In the genomic region with DNA sequence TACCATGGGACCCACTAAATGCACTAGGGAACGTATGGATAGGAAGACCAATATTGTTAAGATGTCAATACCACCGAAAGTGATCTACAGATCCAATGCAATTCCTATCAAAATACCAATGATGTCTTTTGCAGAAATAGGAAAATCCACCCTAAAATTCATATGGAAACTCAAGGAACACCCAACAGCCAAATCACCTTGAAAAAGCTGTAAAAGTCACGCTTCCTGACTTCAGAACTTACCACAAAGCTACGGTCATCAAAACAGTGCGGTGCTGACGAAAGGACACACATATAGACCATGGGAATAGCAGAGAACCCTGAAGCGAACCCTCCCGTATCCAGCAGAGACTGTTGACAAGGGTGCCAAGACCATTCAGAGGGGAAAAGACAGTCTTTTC, we compare ENCODE assay signal across 22 cellular contexts. TPM values are rescaled to one million over a fixed set of nuclear protein-coding genes. Genes with fewer than 3 reads are reported as not detected.
DNase-seq lines count a peak whose midpoint lies in the region; ATAC-seq, FAIRE-seq and TF ChIP-seq lines count a peak whose summit lies in the region.
"Had no signal": no experiment of that assay in that cellular context is flagged by ENCODE, and none has a peak within 500 bp of the region (broad histone marks: within the 10 kb centered on the region; RNA-seq: fewer than 3 reads in every experiment).

No MANE protein-coding gene starts in this region.

- H4K20me1 ChIP-seq in OCI-LY7 (ENCODE audit: insufficient read depth, low read length) (peaks cover 18% of the 10 kb centered on the region), GM12878 (ENCODE audit: control insufficient read depth, insufficient read depth) (peaks cover 7% of the 10 kb centered on the region; the same call in 1 of the 2 replicates)

- peak overlapping the region; percentile 27 for H3K27ac Mint-ChIP-seq in activated T-cell treated with anti-CD3 and anti-CD28 coated beads, Interleukin-2, amount 50 U/mL, for 72 hours
- peak overlapping the region; percentile 55 for H3K27ac Mint-ChIP-seq in natural killer cell treated with Interleukin-12 subunit alpha and Interleukin-12 subunit beta and Interleukin-15 and Interleukin-18, amount 100 ng/mL, for 72 hours
- H3K27ac Mint-ChIP-seq: mesothelial cell of epicardium had no signal

- in situ Hi-C loops in GM12878 (cut with MboI), result no loop called here

- no peak for TF ChIP-seq CTCF in OCI-LY7 (conservative IDR thresholded peaks at IDR 0.05; ENCODE audit: low read length)
- no peak for TF ChIP-seq CTCF in GM12878 (IDR thresholded peaks at IDR 0.05 in 2 of 3, conservative IDR thresholded peaks at IDR 0.05 in 1 of 3; ENCODE audit: control insufficient read depth in 2 of 3, extremely low read depth in 1 of 3, insufficient read depth in 1 of 3, low read depth in 3 of 3, low read length in 3 of 3)

- no peak overlapping the region for H3K9ac ChIP-seq in GM12878 (ENCODE audit: control insufficient read depth, insufficient read depth, low read length)

- no peaks in the 10 kb centered on the region for H3K27me3 ChIP-seq in GM12878 (replicated peaks in 1 of 2; ENCODE audit: control insufficient read depth in 2 of 2, insufficient read depth in 2 of 2, low read length in 1 of 2)
- H3K27me3 ChIP-seq: pancreas, Peyer's patch, testis had no signal

- intact Hi-C loops in OCI-LY7 (cut with micrococcal nuclease; ENCODE audit: unreplicated experiment) (no loop called here), GM12878 (cut with micrococcal nuclease; ENCODE audit: unreplicated experiment) (no loop called here)

- H3K79me2 ChIP-seq in OCI-LY7 (ENCODE audit: insufficient read depth, low read depth, low read length) (peaks cover 62% of the 10 kb centered on the region), GM12878 (ENCODE audit: control insufficient read depth, insufficient read depth, low read length) (peaks cover 72% of the 10 kb centered on the region)

- H3K4me1 ChIP-seq in OCI-LY7 (ENCODE audit: insufficient read depth, low read length, poor library complexity, severe bottlenecking), result no peaks in the 10 kb centered on the region
- peaks cover 5% of the 10 kb centered on the region for H3K4me1 ChIP-seq in GM12878 (ENCODE audit: control insufficient read depth, insufficient read depth, low read length)

- H3K4me3 ChIP-seq in OCI-LY7 (ENCODE audit: low read depth, low read length, poor library complexity, severe bottlenecking) (no peak overlapping the region), GM12878 (no peak overlapping the region)
- H3K4me3 ChIP-seq: pancreas, Peyer's patch, testis had no signal

- 98% methylated on average over 8 of the region's 8 CpGs for WGBS in GM12878 (ENCODE audit: insufficient coverage, insufficient replicate concordance, low lambda C conversion rate, missing lambda C conversion rate)

- BruUV-seq in OCI-LY7 (replicated peaks; lab: Mats Ljungman, UMichigan) (TSS peak; percentile 42), GM12878 (replicated peaks; lab: Mats Ljungman, UMichigan) (no TSS peak)

- H2AFZ ChIP-seq in OCI-LY7 (ENCODE audit: low read length) (no peak overlapping the region), GM12878 (ENCODE audit: control insufficient read depth, low read depth, low read length) (no peak overlapping the region)

- no peak for TF ChIP-seq RAD21 in GM12878 (IDR thresholded peaks at IDR 0.05; ENCODE audit: insufficient read depth, low read depth, low read length)

- peaks cover 14 to 22% of the 10 kb centered on the region in 2 donors for H3K36me3 Mint-ChIP-seq in activated T-cell treated with anti-CD3 and anti-CD28 coated beads, Interleukin-2, amount 50 U/mL, for 72 hours (ENCODE audit: insufficient read depth in 2 of 2)
- H3K36me3 Mint-ChIP-seq in activated T-cell treated with anti-CD3 and anti-CD28 coated beads, Interleukin-2, amount 50 U/mL, for 4 hours (ENCODE audit: insufficient read depth), result peaks cover 17% of the 10 kb centered on the region
- no peaks in the 10 kb centered on the region for H3K36me3 Mint-ChIP-seq in natural killer cell treated with Interleukin-12 subunit alpha and Interleukin-12 subunit beta and Interleukin-15 and Interleukin-18, amount 100 ng/mL, for 72 hours

- TF ChIP-seq EP300 in GM12878 (IDR thresholded peaks at IDR 0.05; ENCODE audit: borderline replicate concordance in 1 of 2, control insufficient read depth in 1 of 2, low read depth in 2 of 2, low read length in 2 of 2), result no peak

- H3K4me1 Mint-ChIP-seq in activated T-cell treated with anti-CD3 and anti-CD28 coated beads, Interleukin-2, amount 50 U/mL, for 72 hours (ENCODE audit: low read depth), result peaks cover 64% of the 10 kb centered on the region
- peaks cover 63% of the 10 kb centered on the region for H3K4me1 Mint-ChIP-seq in activated T-cell treated with anti-CD3 and anti-CD28 coated beads, Interleukin-2, amount 50 U/mL, for 4 hours (ENCODE audit: low read depth)
- H3K4me1 Mint-ChIP-seq in natural killer cell treated with Interleukin-12 subunit alpha and Interleukin-12 subunit beta and Interleukin-15 and Interleukin-18, amount 100 ng/mL, for 72 hours (ENCODE audit: low read depth in 2 of 2), result peaks cover 56 to 65% of the 10 kb centered on the region in 2 donors

- RAD21 ChIA-PET in GM12878 (lab: Charles Lee; ENCODE audit: unreplicated experiment), result no interaction called here

- CTCF ChIA-PET in OCI-LY7 (lab: Charles Lee; ENCODE audit: unreplicated experiment), result no interaction called here
- CTCF ChIA-PET in GM12878 (lab: Yijun Ruan, JAX), result no interaction called here

- H3K27ac ChIP-seq in OCI-LY7 (ENCODE audit: low read depth, low read length, poor library complexity, severe bottlenecking), result no peak overlapping the region
- no peak overlapping the region for H3K27ac ChIP-seq in GM12878 (ENCODE audit: control insufficient read depth, insufficient read depth)
- H3K27ac ChIP-seq: pancreas, Peyer's patch, testis had no signal

- peak overlapping the region in 1 of 2 donors; percentile 63 for H3K4me3 Mint-ChIP-seq in activated T-cell treated with anti-CD3 and anti-CD28 coated beads, Interleukin-2, amount 50 U/mL, for 72 hours
- H3K4me3 Mint-ChIP-seq in activated T-cell treated with anti-CD3 and anti-CD28 coated beads, Interleukin-2, amount 50 U/mL, for 4 hours, result no peak overlapping the region
- peak overlapping the region; percentile 55 for H3K4me3 Mint-ChIP-seq in natural killer cell treated with Interleukin-12 subunit alpha and Interleukin-12 subunit beta and Interleukin-15 and Interleukin-18, amount 100 ng/mL, for 72 hours
- H3K4me3 Mint-ChIP-seq: mesothelial cell of epicardium had no signal

- H3K9me2 ChIP-seq in OCI-LY7 (ENCODE audit: insufficient read depth, low read length), result no peaks in the 10 kb centered on the region

- no peaks in the 10 kb centered on the region for H3K9me3 Mint-ChIP-seq in activated T-cell treated with anti-CD3 and anti-CD28 coated beads, Interleukin-2, amount 50 U/mL, for 72 hours
- H3K9me3 Mint-ChIP-seq in activated T-cell treated with anti-CD3 and anti-CD28 coated beads, Interleukin-2, amount 50 U/mL, for 4 hours, result no peaks in the 10 kb centered on the region
- no peaks in the 10 kb centered on the region for H3K9me3 Mint-ChIP-seq in natural killer cell treated with Interleukin-12 subunit alpha and Interleukin-12 subunit beta and Interleukin-15 and Interleukin-18, amount 100 ng/mL, for 72 hours

- no peaks in the 10 kb centered on the region for H3K27me3 Mint-ChIP-seq in activated T-cell treated with anti-CD3 and anti-CD28 coated beads, Interleukin-2, amount 50 U/mL, for 72 hours (ENCODE audit: low read depth)
- no peaks in the 10 kb centered on the region for H3K27me3 Mint-ChIP-seq in activated T-cell treated with anti-CD3 and anti-CD28 coated beads, Interleukin-2, amount 50 U/mL, for 4 hours (ENCODE audit: low read depth)
- no peaks in the 10 kb centered on the region for H3K27me3 Mint-ChIP-seq in natural killer cell treated with Interleukin-12 subunit alpha and Interleukin-12 subunit beta and Interleukin-15 and Interleukin-18, amount 100 ng/mL, for 72 hours

- H3K9me3 ChIP-seq in OCI-LY7 (ENCODE audit: low read length) (no peaks in the 10 kb centered on the region), GM12878 (replicated peaks; ENCODE audit: control insufficient read depth, insufficient read depth, low read length) (no peaks in the 10 kb centered on the region; the same call in 2 of the 3 replicates)
- H3K9me3 ChIP-seq: pancreas, Peyer's patch, testis had no signal

- SMC1A ChIA-PET in GM12878 (lab: Charles Lee; ENCODE audit: uncharacterized antibody, unreplicated experiment), result no interaction called here

- no peak for FAIRE-seq in GM12878 (lab: Jason Lieb, UNC)
- FAIRE-seq: colon, GM12891, H1, pancreas had no signal

- H3K36me3 ChIP-seq in OCI-LY7 (ENCODE audit: insufficient read depth, low read length) (peaks cover 62% of the 10 kb centered on the region), GM12878 (ENCODE audit: control insufficient read depth in 2 of 2, insufficient read depth in 2 of 2, low read length in 1 of 2) (peaks cover 20 to 35% of the 10 kb centered on the region in 2 experiments)

- DNase-seq in activated T-cell treated with anti-CD3 and anti-CD28 coated beads, Interleukin-2, amount 50 U/mL, for 72 hours, result no peak
- no peak for DNase-seq in activated T-cell treated with anti-CD3 and anti-CD28 coated beads, Interleukin-2, amount 50 U/mL, for 4 hours
- no peak for DNase-seq in OCI-LY7 (ENCODE audit: low spot score)
- DNase-seq in GM12878 (ENCODE audit: low read depth, low spot score), result no peak
- DNase-seq in natural killer cell treated with Interleukin-12 subunit alpha and Interleukin-12 subunit beta and Interleukin-15 and Interleukin-18, amount 100 ng/mL, for 72 hours (ENCODE audit: low spot score), result no peak
- DNase-seq in NCI-H2196 (lab: John Stamatoyannopoulos, UW; ENCODE audit: unreplicated experiment), result no peak
- DNase-seq: ACHN; activated T-cell treated with anti-CD3 and anti-CD28 coated beads for 4 hours; effector CD8-positive, alpha-beta T cell; islet precursor cell; NCI-H187; NCI-H2171 treated with DMSO at 0.1 percent for 48 hours; NCI-H526; Peyer's patch; testis had no signal

- no peak overlapping the region for H3K4me2 ChIP-seq in OCI-LY7 (ENCODE audit: low read length)
- H3K4me2 ChIP-seq in GM12878 (ENCODE audit: control insufficient read depth, insufficient read depth), result no peak overlapping the region

- TF ChIP-seq POLR2A in GM12878 (IDR thresholded peaks at IDR 0.05; ENCODE audit: low read depth, low read length), result no peak

- ATAC-seq in activated T-cell treated with anti-CD3 and anti-CD28 coated beads, Interleukin-2, amount 50 U/mL, for 72 hours (replicated peaks in 1 of 2), result no peak
- no peak for ATAC-seq in activated T-cell treated with anti-CD3 and anti-CD28 coated beads, Interleukin-2, amount 50 U/mL, for 4 hours
- ATAC-seq in GM12878, result no peak
- ATAC-seq in natural killer cell treated with Interleukin-12 subunit alpha and Interleukin-12 subunit beta and Interleukin-15 and Interleukin-18, amount 100 ng/mL, for 72 hours, result no peak
- no peak for ATAC-seq in HG02588 (IDR thresholded peaks at IDR 0.05; ENCODE audit: unreplicated experiment)
- no peak for ATAC-seq in activated CD4-positive, CD25-positive, alpha-beta regulatory T cell treated with anti-CD3 and anti-CD28 coated beads, Interleukin-2, amount 50 U/mL, for 24 hours
- ATAC-seq: pancreas had no signal

- POLR2A ChIA-PET in OCI-LY7 (lab: Charles Lee) (no interaction called here), GM12878 (lab: Charles Lee) (no interaction called here)

RNA-seq across cellular contexts. Expression of gene BRD1, which starts 20.5 kb away (rescaled TPM):
- total RNA-seq in activated T-cell treated with anti-CD3 and anti-CD28 coated beads, Interleukin-2, amount 50 U/mL, for 72 hours, result 10 to 100 TPM; 42.3 to 43.4 TPM
- 10 to 100 TPM; 26.8 to 34.9 (median 32.3) TPM for total RNA-seq in activated T-cell treated with anti-CD3 and anti-CD28 coated beads, Interleukin-2, amount 50 U/mL, for 4 hours
- 37.3 and 38.1 TPM in 2 replicates for total RNA-seq in OCI-LY7 (2014; rRNA removed; shearing (Covaris generic))
- total RNA-seq in OCI-LY7 (2022) (46.6 and 47.3 TPM in 2 replicates), GM12878 (2014; rRNA removed) (15.2 and 16.4 TPM in 2 replicates), GM12878 (2014; rRNA removed; fragmentation: Illumina TruSeq; extraction: Trizol) (11.7 and 12.3 TPM in 2 replicates), GM12878 (2021) (26.4 and 26.9 TPM in 2 replicates)
- 53.3 and 67.3 TPM in 2 replicates for total RNA-seq in GM12878 (2013; cell fraction: nucleolus; rRNA removed)
- polyA plus RNA-seq in GM12878 (2011; ENCODE audit: low read depth), result 6.0 TPM
- polyA plus RNA-seq in GM12878 (2011; rRNA removed) (4.1 and 4.8 TPM in 2 replicates), GM12878 (2014; fragmentation: Illumina TruSeq; extraction: Trizol) (4.2 and 9.4 TPM in 2 replicates), GM12878 (2014; fragmentation: Nextera tagmentation; extraction: Ambion mirVana) (1 to 10 TPM in 1 of 2 experiments, under 1 TPM in 1; 0.90 to 2.1 TPM), GM12878 (2014; rRNA removed) (17.9 and 19.0 TPM in 2 replicates), GM12878 (2016; fragmentation: Nextera tagmentation; extraction: Ambion mirVana) (1 to 10 TPM; 2.9 to 3.2 TPM)
- polyA plus RNA-seq in GM12878 (2011; cell fraction: cytosol; rRNA removed), result 5.0 TPM in 2 replicates
- polyA plus RNA-seq in GM12878 (2011; cell fraction: nucleus; rRNA removed), result 30.6 and 48.0 TPM in 2 replicates
- polyA plus RNA-seq in GM12878 (2012), result 13.8 and 14.2 TPM in 2 replicates
- polyA minus RNA-seq in GM12878 (2011; rRNA and poly(A)+ RNA removed), result 7.3 and 10.7 TPM in 2 replicates
- polyA minus RNA-seq in GM12878 (2011; cell fraction: cytosol; rRNA and poly(A)+ RNA removed), result 5.3 and 5.6 TPM in 2 replicates
- polyA minus RNA-seq in GM12878 (2011; cell fraction: nucleus; rRNA and poly(A)+ RNA removed), result 14.0 and 24.9 TPM in 2 replicates
- total RNA-seq in natural killer cell treated with Interleukin-12 subunit alpha and Interleukin-12 subunit beta and Interleukin-15 and Interleukin-18, amount 100 ng/mL, for 72 hours, result 10 to 100 TPM; 31.2 to 59.5 TPM

RNA-seq across cellular contexts. Expression of gene ZBED4, which starts 46.5 kb away (rescaled TPM):
- 10 to 100 TPM; 22.3 to 23.6 TPM for total RNA-seq in activated T-cell treated with anti-CD3 and anti-CD28 coated beads, Interleukin-2, amount 50 U/mL, for 72 hours
- 10 to 100 TPM; 16.5 to 17.7 (median 16.8) TPM for total RNA-seq in activated T-cell treated with anti-CD3 and anti-CD28 coated beads, Interleukin-2, amount 50 U/mL, for 4 hours
- total RNA-seq in OCI-LY7 (2014; rRNA removed; shearing (Covaris generic)), result 27.8 and 30.4 TPM in 2 replicates
- total RNA-seq in OCI-LY7 (2022), result 31.6 and 33.6 TPM in 2 replicates
- total RNA-seq in GM12878 (2013; cell fraction: nucleolus; rRNA removed), result 28.5 and 31.8 TPM in 2 replicates
- 14.1 and 14.7 TPM in 2 replicates for total RNA-seq in GM12878 (2014; rRNA removed)
- 9.0 and 9.9 TPM in 2 replicates for total RNA-seq in GM12878 (2014; rRNA removed; fragmentation: Illumina TruSeq; extraction: Trizol)
- 21.2 and 21.6 TPM in 2 replicates for total RNA-seq in GM12878 (2021)
- 7.8 TPM for polyA plus RNA-seq in GM12878 (2011; ENCODE audit: low read depth)
- polyA plus RNA-seq in GM12878 (2011; rRNA removed), result 3.9 and 6.1 TPM in 2 replicates
- polyA plus RNA-seq in GM12878 (2011; cell fraction: cytosol; rRNA removed), result 6.0 and 8.5 TPM in 2 replicates
- 10.7 and 13.5 TPM in 2 replicates for polyA plus RNA-seq in GM12878 (2011; cell fraction: nucleus; rRNA removed)
- 11.6 and 11.8 TPM in 2 replicates for polyA plus RNA-seq in GM12878 (2012)
- 10.6 and 14.9 TPM in 2 replicates for polyA plus RNA-seq in GM12878 (2014; fragmentation: Illumina TruSeq; extraction: Trizol)
- 1 to 10 TPM; 2.3 to 2.7 TPM for polyA plus RNA-seq in GM12878 (2014; fragmentation: Nextera tagmentation; extraction: Ambion mirVana)
- polyA plus RNA-seq in GM12878 (2014; rRNA removed), result 10.6 and 11.0 TPM in 2 replicates
- 10 to 100 TPM; 14.9 to 16.8 TPM for polyA plus RNA-seq in GM12878 (2016; fragmentation: Nextera tagmentation; extraction: Ambion mirVana)
- 8.4 and 11.6 TPM in 2 replicates for polyA minus RNA-seq in GM12878 (2011; rRNA and poly(A)+ RNA removed)
- polyA minus RNA-seq in GM12878 (2011; cell fraction: cytosol; rRNA and poly(A)+ RNA removed), result 7.1 and 7.4 TPM in 2 replicates
- 4.6 and 9.8 TPM in 2 replicates for polyA minus RNA-seq in GM12878 (2011; cell fraction: nucleus; rRNA and poly(A)+ RNA removed)
- 10 to 100 TPM; 18.3 to 30.7 TPM for total RNA-seq in natural killer cell treated with Interleukin-12 subunit alpha and Interleukin-12 subunit beta and Interleukin-15 and Interleukin-18, amount 100 ng/mL, for 72 hours
